15 cellular contexts compared by ENCODE assay signal in the genomic region with DNA sequence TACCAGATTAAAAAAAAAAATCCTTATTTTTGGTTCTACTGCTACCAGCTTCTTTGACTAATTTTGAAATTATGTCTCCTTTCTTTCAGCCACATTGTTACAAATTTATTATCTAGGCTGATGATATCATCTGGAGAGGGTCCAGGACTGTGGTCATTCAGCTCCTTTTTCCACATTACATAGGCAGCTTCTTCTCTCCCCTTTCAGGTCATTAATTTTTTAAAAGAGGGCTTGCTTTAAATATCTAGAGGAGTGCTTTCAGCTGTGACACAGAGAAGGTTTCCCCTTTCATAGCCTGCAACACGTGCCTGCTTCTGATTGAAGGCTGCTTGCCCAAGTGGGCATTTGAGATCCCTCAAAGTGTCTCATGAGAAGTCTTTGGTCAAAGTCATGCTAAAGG.
DNase-seq lines count a peak whose midpoint lies in the region; ATAC-seq and TF ChIP-seq lines count a peak whose summit lies in the region.
"Had no signal": no experiment of that assay in that cellular context is flagged by ENCODE, and none has a peak within 500 bp of the region (broad histone marks: within the 10 kb centered on the region; RNA-seq: fewer than 3 reads in every experiment).

No MANE protein-coding gene starts in this region.

- no peaks in the 10 kb centered on the region for H3K79me2 ChIP-seq in osteoblast (ENCODE audit: insufficient read depth, low read length)

- no peak overlapping the region for H2AFZ ChIP-seq in osteoblast (ENCODE audit: low read length)

- DNase-seq in AG10803 (ENCODE audit: low read depth) (peak; percentile 90), M059J (ENCODE audit: low read depth) (peak; percentile 91), choroid plexus epithelial cell (ENCODE audit: low read depth) (peak; percentile 87), osteoblast (ENCODE audit: insufficient read length, low spot score, missing footprints) (peak; percentile 58), GM19240 (ENCODE audit: insufficient read length, low spot score) (no peak), NCI-H1694 treated with DMSO at 0.1 percent for 48 hours (lab: John Stamatoyannopoulos, UW) (no peak), left ventricle myocardium superior (no peak)
- DNase-seq: activated CD4-positive, alpha-beta T cell treated with anti-CD3 and anti-CD28 coated beads, Interleukin-2, amount 10 ng/mL, durations not matched to agents 24 days and 14 days; activated naive CD8-positive, alpha-beta T cell treated with anti-CD3 and anti-CD28 coated beads, Interleukin-2, amount 10 ng/mL, durations not matched to agents 7 days and 5 days; esophagus squamous epithelium; NCI-H82; stimulated activated naive B cell treated with anti-CD40 and anti-IgM and Interleukin-4, amounts not matched to agents 10 μg/mL and 1 μg/mL and 100 μg/mL, for 72 hours; T-helper 17 cell had no signal

- no peaks in the 10 kb centered on the region for H4K20me1 ChIP-seq in osteoblast (ENCODE audit: insufficient read depth, low read length)

- H3K27ac ChIP-seq in osteoblast (ENCODE audit: low read depth, low read length) = peak overlapping the region; percentile 86
- H3K27ac ChIP-seq: esophagus squamous epithelium had no signal

- no peak overlapping the region for H3K4me3 ChIP-seq in AG10803 (ENCODE audit: low read length)
- no peak overlapping the region for H3K4me3 ChIP-seq in choroid plexus epithelial cell (ENCODE audit: low read depth, low read length)
- no peak overlapping the region for H3K4me3 ChIP-seq in osteoblast (ENCODE audit: insufficient read depth, low read length)
- H3K4me3 ChIP-seq: esophagus squamous epithelium, skin epidermis had no signal

- H3K9me3 ChIP-seq in osteoblast (ENCODE audit: low read depth, low read length) = no peaks in the 10 kb centered on the region
- H3K9me3 ChIP-seq: esophagus squamous epithelium had no signal

- intact Hi-C loops in left ventricle myocardium superior (cut with micrococcal nuclease) = no loop called here

- peaks cover 56% of the 10 kb centered on the region for H3K4me1 ChIP-seq in osteoblast (ENCODE audit: insufficient read depth, low read length)

- no peak overlapping the region for H3K4me2 ChIP-seq in osteoblast (ENCODE audit: insufficient read depth, low read length)

- H3K27me3 ChIP-seq in osteoblast (ENCODE audit: insufficient read depth, low read length) = no peaks in the 10 kb centered on the region
- H3K27me3 ChIP-seq: esophagus squamous epithelium had no signal

- H3K36me3 ChIP-seq in osteoblast (ENCODE audit: insufficient read depth, low read length) = no peaks in the 10 kb centered on the region
- H3K36me3 ChIP-seq: esophagus squamous epithelium had no signal

- no peak for ATAC-seq in HG02763 (IDR thresholded peaks at IDR 0.05; ENCODE audit: unreplicated experiment)
- ATAC-seq in left ventricle myocardium superior = no peak
- ATAC-seq: stimulated activated naive B cell treated with anti-CD40 and anti-IgM and Interleukin-4, amounts not matched to agents 10 μg/mL and 1 μg/mL and 100 μg/mL, for 72 hours; T-helper 17 cell had no signal

- TF ChIP-seq CTCF in AG10803 (conservative IDR thresholded peaks at IDR 0.05; ENCODE audit: low read length) (no peak), choroid plexus epithelial cell (conservative IDR thresholded peaks at IDR 0.05; ENCODE audit: low read depth, low read length) (no peak), osteoblast (IDR thresholded peaks at IDR 0.05; ENCODE audit: extremely low read depth, low read depth, low read length) (no peak)

Comparison
In these comparisons a context has a peak if more than half of its experiments do, and no peak if none do; other contexts are left out.
1. DNase-seq: peak in AG10803 (single experiment), M059J (single experiment), choroid plexus epithelial cell (single experiment) and osteoblast (single experiment); none in GM19240 (single experiment), NCI-H1694 treated with DMSO at 0.1 percent for 48 hours (single experiment) and left ventricle myocardium superior (single experiment).